19 cellular contexts compared by ENCODE assay signal in genomic region chr2:50448556-50448955, GRCh38.
DNase-seq lines count a peak whose midpoint lies in the region; ATAC-seq and TF ChIP-seq lines count a peak whose summit lies in the region.
"Had no signal": no experiment of that assay in that cellular context is flagged by ENCODE, and none has a peak within 500 bp of the region (broad histone marks: within the 10 kb centered on the region; RNA-seq: fewer than 3 reads in every experiment).

No MANE protein-coding gene starts in this region.

- H3K27ac ChIP-seq in right lobe of liver = no peak overlapping the region
- H3K27ac ChIP-seq: esophagus muscularis mucosa, Peyer's patch, upper lobe of right lung had no signal

- H3K27me3 ChIP-seq in HAP-1 (ENCODE audit: low read depth) (no peaks in the 10 kb centered on the region), right lobe of liver (no peaks in the 10 kb centered on the region)
- H3K27me3 ChIP-seq: BE2C, esophagus muscularis mucosa, Peyer's patch, upper lobe of right lung had no signal

- no peak for TF ChIP-seq CTCF in glutamatergic neuron (IDR thresholded peaks at IDR 0.05; ENCODE audit: partially characterized antibody, unreplicated experiment)
- TF ChIP-seq CTCF in right lobe of liver (IDR thresholded peaks at IDR 0.05) = no peak

- WGBS in right lobe of liver (ENCODE audit: insufficient coverage, low coverage, low lambda C conversion rate, missing lambda C conversion rate) = 52% methylated on average over 5 of the region's 5 CpGs

- no peak overlapping the region for H3K27ac Mint-ChIP-seq in glutamatergic neuron (ENCODE audit: unreplicated experiment)
- H3K27ac Mint-ChIP-seq: activated CD8-positive, alpha-beta T cell treated with anti-CD3 and anti-CD28 coated beads for 36 hours; activated naive CD4-positive, alpha-beta T cell treated with anti-CD3 and anti-CD28 coated beads, Interleukin-2, amount 50 U/mL, for 24 hours; nephron progenitor cell; stimulated activated naive CD8-positive, alpha-beta T cell treated with anti-CD3 and anti-CD28 coated beads, Interleukin-15, amount 100 ng/mL, for 72 hours had no signal

- no peak overlapping the region for H3K4me3 ChIP-seq in HAP-1
- H3K4me3 ChIP-seq in right lobe of liver = no peak overlapping the region
- H3K4me3 ChIP-seq: esophagus muscularis mucosa, Peyer's patch, upper lobe of right lung had no signal

- in situ Hi-C loops in HAP-1 (cut with MboI; ENCODE audit: low sequenced_read_pairs) = no loop called here

- no peaks in the 10 kb centered on the region for H3K9me3 Mint-ChIP-seq in glutamatergic neuron (ENCODE audit: unreplicated experiment)
- H3K9me3 Mint-ChIP-seq: activated CD8-positive, alpha-beta T cell treated with anti-CD3 and anti-CD28 coated beads for 36 hours; activated T-cell treated with anti-CD3 and anti-CD28 coated beads, Interleukin-2, amount 50 U/mL, for 4 hours; nephron progenitor cell; stimulated activated naive CD8-positive, alpha-beta T cell treated with anti-CD3 and anti-CD28 coated beads, Interleukin-15, amount 100 ng/mL, for 72 hours had no signal

- H3K27me3 Mint-ChIP-seq in glutamatergic neuron (ENCODE audit: unreplicated experiment) = no peaks in the 10 kb centered on the region
- H3K27me3 Mint-ChIP-seq: activated naive CD4-positive, alpha-beta T cell treated with anti-CD3 and anti-CD28 coated beads, Interleukin-2, amount 50 U/mL, for 24 hours; stimulated activated naive CD8-positive, alpha-beta T cell treated with anti-CD3 and anti-CD28 coated beads, Interleukin-15, amount 100 ng/mL, for 72 hours had no signal

- H3K4me3 Mint-ChIP-seq in glutamatergic neuron (ENCODE audit: unreplicated experiment) = no peak overlapping the region
- H3K4me3 Mint-ChIP-seq: activated CD8-positive, alpha-beta T cell treated with anti-CD3 and anti-CD28 coated beads for 36 hours; activated naive CD4-positive, alpha-beta T cell treated with anti-CD3 and anti-CD28 coated beads, Interleukin-2, amount 50 U/mL, for 24 hours; activated T-cell treated with anti-CD3 and anti-CD28 coated beads, Interleukin-2, amount 50 U/mL, for 4 hours; nephron progenitor cell; stimulated activated naive CD8-positive, alpha-beta T cell treated with anti-CD3 and anti-CD28 coated beads, Interleukin-15, amount 100 ng/mL, for 72 hours had no signal

- H3K4me1 Mint-ChIP-seq in glutamatergic neuron (ENCODE audit: low read depth, unreplicated experiment) = peaks cover 2% of the 10 kb centered on the region
- H3K4me1 Mint-ChIP-seq: activated naive CD4-positive, alpha-beta T cell treated with anti-CD3 and anti-CD28 coated beads, Interleukin-2, amount 50 U/mL, for 24 hours; stimulated activated naive CD8-positive, alpha-beta T cell treated with anti-CD3 and anti-CD28 coated beads, Interleukin-15, amount 100 ng/mL, for 72 hours had no signal

- no peaks in the 10 kb centered on the region for H3K36me3 Mint-ChIP-seq in glutamatergic neuron (ENCODE audit: unreplicated experiment)
- H3K36me3 Mint-ChIP-seq: activated naive CD4-positive, alpha-beta T cell treated with anti-CD3 and anti-CD28 coated beads, Interleukin-2, amount 50 U/mL, for 24 hours had no signal

- H3K4me1 ChIP-seq in HAP-1 = peaks cover 46% of the 10 kb centered on the region
- no peaks in the 10 kb centered on the region for H3K4me1 ChIP-seq in right lobe of liver
- H3K4me1 ChIP-seq: BE2C, esophagus muscularis mucosa, Peyer's patch, upper lobe of right lung had no signal

- intact Hi-C loops in right lobe of liver (cut with DNase I) = no loop called here

- H3K9me3 ChIP-seq in HAP-1 (no peaks in the 10 kb centered on the region), right lobe of liver (no peaks in the 10 kb centered on the region)
- H3K9me3 ChIP-seq: BE2C, esophagus muscularis mucosa, Peyer's patch, upper lobe of right lung had no signal

- H3K36me3 ChIP-seq in HAP-1 (replicated peaks) (no peaks in the 10 kb centered on the region), right lobe of liver (no peaks in the 10 kb centered on the region)
- H3K36me3 ChIP-seq: BE2C, esophagus muscularis mucosa, Peyer's patch, upper lobe of right lung had no signal

- ATAC-seq in right lobe of liver = no peak
- ATAC-seq: activated CD8-positive, alpha-beta T cell treated with anti-CD3 and anti-CD28 coated beads for 36 hours; activated T-cell treated with anti-CD3 and anti-CD28 coated beads, Interleukin-2, amount 50 U/mL, for 4 hours; HCT116; stimulated activated naive CD8-positive, alpha-beta T cell treated with anti-CD3 and anti-CD28 coated beads, Interleukin-15, amount 100 ng/mL, for 72 hours; upper lobe of right lung had no signal

- TF ChIP-seq POLR2A in right lobe of liver (IDR thresholded peaks at IDR 0.05) = no peak

- DNase-seq in HAP-1 (ENCODE audit: low spot score in 2 of 2) (peak; percentile 29 to 59), NCI-H146 (lab: John Stamatoyannopoulos, UW) (peak; percentile 91), NCI-H2227 treated with DMSO at 0.1 percent for 48 hours (lab: John Stamatoyannopoulos, UW) (peak; percentile 96), cerebellar cortex (ENCODE audit: low spot score) (peak; percentile 68), glutamatergic neuron (no peak), amygdala (lab: John Stamatoyannopoulos, UW) (no peak), right lobe of liver (no peak)
- DNase-seq: activated CD8-positive, alpha-beta T cell treated with anti-CD3 and anti-CD28 coated beads for 36 hours; activated T-cell treated with anti-CD3 and anti-CD28 coated beads, Interleukin-2, amount 50 U/mL, for 4 hours; BE2C; effector CD8-positive, alpha-beta T cell; NCI-H526 treated with DMSO at 0.1 percent for 48 hours; nephron progenitor cell; Peyer's patch; stimulated activated naive CD8-positive, alpha-beta T cell treated with anti-CD3 and anti-CD28 coated beads, Interleukin-15, amount 100 ng/mL, for 72 hours; upper lobe of right lung had no signal

Comparison
In these comparisons a context has a peak if more than half of its experiments do, and no peak if none do; other contexts are left out.
1. DNase-seq: peak in HAP-1 (2 of 2), NCI-H146 (single experiment), NCI-H2227 treated with DMSO at 0.1 percent for 48 hours (single experiment) and cerebellar cortex (single experiment); none in glutamatergic neuron (single experiment), amygdala (0 of 56) and right lobe of liver (0 of 3).